ENCODE assay signal across 1 cellular context in the genomic region with DNA sequence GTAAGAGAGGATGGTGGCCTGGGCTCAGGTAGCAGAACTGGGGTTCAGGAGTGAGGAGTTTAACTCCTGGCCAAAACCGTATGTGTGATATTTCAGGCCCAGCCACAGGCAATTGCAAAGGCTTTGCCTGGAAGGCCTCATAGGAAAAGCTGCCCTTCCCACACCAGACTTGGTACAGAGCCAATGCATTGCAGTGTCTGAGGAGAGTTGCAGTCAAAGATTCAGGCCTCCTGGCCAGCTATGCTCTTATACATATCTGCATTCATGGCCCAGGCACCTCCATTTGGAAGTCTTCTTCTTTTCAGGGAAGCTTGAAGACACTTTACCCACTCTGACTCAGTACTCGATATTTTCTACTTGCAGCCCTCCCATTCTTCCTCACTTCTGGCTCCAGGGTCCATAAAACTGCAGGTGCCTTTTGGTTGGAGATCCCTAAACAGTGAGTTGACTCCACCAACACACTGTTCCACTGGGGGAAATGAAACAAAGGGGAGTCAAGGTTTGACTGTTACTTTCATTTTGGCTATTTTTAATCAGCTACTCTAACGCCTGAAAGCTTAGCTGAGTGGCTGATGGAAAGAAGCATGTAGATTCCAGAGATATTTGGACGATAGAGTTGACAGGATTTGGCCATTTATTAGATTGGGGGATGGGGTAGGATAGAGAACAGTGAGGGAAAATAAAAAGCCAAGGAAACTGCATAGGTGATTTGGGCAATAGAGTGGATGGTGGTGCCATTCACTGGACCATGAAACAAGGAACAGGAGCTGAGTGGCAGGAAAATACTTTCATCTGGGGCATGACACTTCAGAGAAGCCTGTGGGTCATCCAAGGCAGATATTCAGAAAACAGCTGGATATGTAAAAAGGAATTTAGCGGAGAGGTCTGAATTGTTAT.
A peak's percentile ranks its signal among the peaks of the same experiment; 100 is the strongest.
TF ChIP-seq lines count a peak whose summit lies in the region.

No MANE protein-coding gene starts in this region.

TF ChIP-seq in GM12878, 131 proteins besides CTCF, POLR2A, EP300 and RAD21 (continued from another document):
- TF ChIP-seq HDAC2 (IDR thresholded peaks at IDR 0.05) (no peak), BCL11A (IDR thresholded peaks at IDR 0.05; ENCODE audit: low read depth, low read length) (peak; percentile 89), HDAC6 (IDR thresholded peaks at IDR 0.05; ENCODE audit: unreplicated experiment) (no peak), NR2F1 (conservative IDR thresholded peaks at IDR 0.05) (no peak), PML (IDR thresholded peaks at IDR 0.05; ENCODE audit: low read length) (0 out of 2 replicates have a peak, but pooled peaks have one; percentile 47), EED (IDR thresholded peaks at IDR 0.05; ENCODE audit: low read depth) (peak; percentile 99), SMARCA5 (IDR thresholded peaks at IDR 0.05) (no peak), CREB1 (IDR thresholded peaks at IDR 0.05; ENCODE audit: low read depth) (no peak), CHD1 (IDR thresholded peaks at IDR 0.05; ENCODE audit: low read depth, low read length) (no peak), RB1 (IDR thresholded peaks at IDR 0.05; ENCODE audit: borderline replicate concordance) (no peak), ESRRA (IDR thresholded peaks at IDR 0.05; ENCODE audit: low read length) (no peak), KLF5 (IDR thresholded peaks at IDR 0.05; ENCODE audit: partially characterized antibody) (no peak), PAX8 (IDR thresholded peaks at IDR 0.05) (no peak), BRCA1 (IDR thresholded peaks at IDR 0.05; ENCODE audit: low read depth, low read length) (no peak), WRNIP1 (IDR thresholded peaks at IDR 0.05; ENCODE audit: borderline replicate concordance, low read depth, low read length) (no peak), RBBP5 (conservative IDR thresholded peaks at IDR 0.05) (no peak), ZZZ3 (IDR thresholded peaks at IDR 0.05; ENCODE audit: control insufficient read depth, insufficient read length, low read depth) (no peak), SUZ12 (IDR thresholded peaks at IDR 0.05; ENCODE audit: unreplicated experiment) (no peak), MTA3 (IDR thresholded peaks at IDR 0.05; ENCODE audit: borderline replicate concordance, low read length) (peak; percentile 76; the same call in 1 of the 2 replicates), DPF2 (IDR thresholded peaks at IDR 0.05) (peak; percentile 88), SUPT20H (IDR thresholded peaks at IDR 0.05; ENCODE audit: borderline replicate concordance, control insufficient read depth, low read depth, low read length) (no peak), POLR2AphosphoS2 (IDR thresholded peaks at IDR 0.05; ENCODE audit: low read depth, low read length) (no peak), NFYA (IDR thresholded peaks at IDR 0.05; ENCODE audit: borderline replicate concordance, low read depth, low read length) (no peak)
- TF ChIP-seq, protein P1, sequence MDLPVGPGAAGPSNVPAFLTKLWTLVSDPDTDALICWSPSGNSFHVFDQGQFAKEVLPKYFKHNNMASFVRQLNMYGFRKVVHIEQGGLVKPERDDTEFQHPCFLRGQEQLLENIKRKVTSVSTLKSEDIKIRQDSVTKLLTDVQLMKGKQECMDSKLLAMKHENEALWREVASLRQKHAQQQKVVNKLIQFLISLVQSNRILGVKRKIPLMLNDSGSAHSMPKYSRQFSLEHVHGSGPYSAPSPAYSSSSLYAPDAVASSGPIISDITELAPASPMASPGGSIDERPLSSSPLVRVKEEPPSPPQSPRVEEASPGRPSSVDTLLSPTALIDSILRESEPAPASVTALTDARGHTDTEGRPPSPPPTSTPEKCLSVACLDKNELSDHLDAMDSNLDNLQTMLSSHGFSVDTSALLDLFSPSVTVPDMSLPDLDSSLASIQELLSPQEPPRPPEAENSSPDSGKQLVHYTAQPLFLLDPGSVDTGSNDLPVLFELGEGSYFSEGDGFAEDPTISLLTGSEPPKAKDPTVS (IDR thresholded peaks at IDR 0.05; ENCODE audit: low read depth, low read length): no peak
- TF ChIP-seq, protein P2, sequence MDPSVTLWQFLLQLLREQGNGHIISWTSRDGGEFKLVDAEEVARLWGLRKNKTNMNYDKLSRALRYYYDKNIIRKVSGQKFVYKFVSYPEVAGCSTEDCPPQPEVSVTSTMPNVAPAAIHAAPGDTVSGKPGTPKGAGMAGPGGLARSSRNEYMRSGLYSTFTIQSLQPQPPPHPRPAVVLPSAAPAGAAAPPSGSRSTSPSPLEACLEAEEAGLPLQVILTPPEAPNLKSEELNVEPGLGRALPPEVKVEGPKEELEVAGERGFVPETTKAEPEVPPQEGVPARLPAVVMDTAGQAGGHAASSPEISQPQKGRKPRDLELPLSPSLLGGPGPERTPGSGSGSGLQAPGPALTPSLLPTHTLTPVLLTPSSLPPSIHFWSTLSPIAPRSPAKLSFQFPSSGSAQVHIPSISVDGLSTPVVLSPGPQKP (IDR thresholded peaks at IDR 0.05; ENCODE audit: low read depth, low read length): no peak
- TF ChIP-seq, protein P3, sequence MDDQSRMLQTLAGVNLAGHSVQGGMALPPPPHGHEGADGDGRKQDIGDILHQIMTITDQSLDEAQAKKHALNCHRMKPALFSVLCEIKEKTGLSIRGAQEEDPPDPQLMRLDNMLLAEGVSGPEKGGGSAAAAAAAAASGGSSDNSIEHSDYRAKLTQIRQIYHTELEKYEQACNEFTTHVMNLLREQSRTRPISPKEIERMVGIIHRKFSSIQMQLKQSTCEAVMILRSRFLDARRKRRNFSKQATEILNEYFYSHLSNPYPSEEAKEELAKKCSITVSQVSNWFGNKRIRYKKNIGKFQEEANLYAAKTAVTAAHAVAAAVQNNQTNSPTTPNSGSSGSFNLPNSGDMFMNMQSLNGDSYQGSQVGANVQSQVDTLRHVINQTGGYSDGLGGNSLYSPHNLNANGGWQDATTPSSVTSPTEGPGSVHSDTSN (IDR thresholded peaks at IDR 0.05; ENCODE audit: insufficient replicate concordance, low read depth, low read length): no peak
- TF ChIP-seq, protein P4, sequence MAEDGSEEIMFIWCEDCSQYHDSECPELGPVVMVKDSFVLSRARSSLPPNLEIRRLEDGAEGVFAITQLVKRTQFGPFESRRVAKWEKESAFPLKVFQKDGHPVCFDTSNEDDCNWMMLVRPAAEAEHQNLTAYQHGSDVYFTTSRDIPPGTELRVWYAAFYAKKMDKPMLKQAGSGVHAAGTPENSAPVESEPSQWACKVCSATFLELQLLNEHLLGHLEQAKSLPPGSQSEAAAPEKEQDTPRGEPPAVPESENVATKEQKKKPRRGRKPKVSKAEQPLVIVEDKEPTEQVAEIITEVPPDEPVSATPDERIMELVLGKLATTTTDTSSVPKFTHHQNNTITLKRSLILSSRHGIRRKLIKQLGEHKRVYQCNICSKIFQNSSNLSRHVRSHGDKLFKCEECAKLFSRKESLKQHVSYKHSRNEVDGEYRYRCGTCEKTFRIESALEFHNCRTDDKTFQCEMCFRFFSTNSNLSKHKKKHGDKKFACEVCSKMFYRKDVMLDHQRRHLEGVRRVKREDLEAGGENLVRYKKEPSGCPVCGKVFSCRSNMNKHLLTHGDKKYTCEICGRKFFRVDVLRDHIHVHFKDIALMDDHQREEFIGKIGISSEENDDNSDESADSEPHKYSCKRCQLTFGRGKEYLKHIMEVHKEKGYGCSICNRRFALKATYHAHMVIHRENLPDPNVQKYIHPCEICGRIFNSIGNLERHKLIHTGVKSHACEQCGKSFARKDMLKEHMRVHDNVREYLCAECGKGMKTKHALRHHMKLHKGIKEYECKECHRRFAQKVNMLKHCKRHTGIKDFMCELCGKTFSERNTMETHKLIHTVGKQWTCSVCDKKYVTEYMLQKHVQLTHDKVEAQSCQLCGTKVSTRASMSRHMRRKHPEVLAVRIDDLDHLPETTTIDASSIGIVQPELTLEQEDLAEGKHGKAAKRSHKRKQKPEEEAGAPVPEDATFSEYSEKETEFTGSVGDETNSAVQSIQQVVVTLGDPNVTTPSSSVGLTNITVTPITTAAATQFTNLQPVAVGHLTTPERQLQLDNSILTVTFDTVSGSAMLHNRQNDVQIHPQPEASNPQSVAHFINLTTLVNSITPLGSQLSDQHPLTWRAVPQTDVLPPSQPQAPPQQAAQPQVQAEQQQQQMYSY (CRISPR knock-in tag; IDR thresholded peaks at IDR 0.05): no peak
